Comparison of ENCODE assay signal across 1 cellular context in genomic region chr19:590396-590745, GRCh38.
TF ChIP-seq lines count a peak whose summit lies in the region.

No MANE protein-coding gene starts in this region.

TF ChIP-seq in HepG2, 621 proteins besides CTCF, POLR2A, EP300 and RAD21:
- TF ChIP-seq MXI1 (IDR thresholded peaks at IDR 0.05; ENCODE audit: borderline replicate concordance, low read depth, low read length) = no peak
- peak; percentile 52 for TF ChIP-seq MAX (IDR thresholded peaks at IDR 0.05)
